In genomic region chr11:64037027-64037633, GRCh38 we compare ENCODE assay signal across 10 cellular contexts. TPM values are rescaled to one million over a fixed set of nuclear protein-coding genes. Genes with fewer than 3 reads are reported as not detected.
DNase-seq lines count a peak whose midpoint lies in the region; ATAC-seq, FAIRE-seq and TF ChIP-seq lines count a peak whose summit lies in the region.
"Had no signal": no experiment of that assay in that cellular context is flagged by ENCODE, and none has a peak within 500 bp of the region (broad histone marks: within the 10 kb centered on the region; RNA-seq: fewer than 3 reads in every experiment).

No MANE protein-coding gene starts in this region.

- no peaks in the 10 kb centered on the region for H3K36me3 Mint-ChIP-seq in neural progenitor cell
- H3K36me3 Mint-ChIP-seq: CD4-positive, alpha-beta memory T cell had no signal

- CTCF ChIA-PET in A549 (lab: Yijun Ruan, JAX) = interaction anchor here (0.5 to 11.5 kb wide), 11 partner anchors 11 to 133 kb away, joined by 3 to 174 read pairs (median 3); no protein-coding TSS in a partner anchor

- H3K4me2 ChIP-seq in A549 (peak overlapping the region; percentile 100; the same call in 2 of the 3 replicates), neural progenitor cell (peak overlapping the region; percentile 97)

- peak overlapping the region; percentile 74 for H3K4me3 Mint-ChIP-seq in neural progenitor cell

- H3K9me3 ChIP-seq in A549 = no peaks in the 10 kb centered on the region
- H3K9me3 ChIP-seq in HUES48 (ENCODE audit: control insufficient read depth, insufficient read depth, low read length) = no peaks in the 10 kb centered on the region
- H3K9me3 ChIP-seq in endocrine pancreas (ENCODE audit: control insufficient read depth, low read length) = no peaks in the 10 kb centered on the region
- H3K9me3 ChIP-seq in neural progenitor cell (ENCODE audit: low read depth) = no peaks in the 10 kb centered on the region

- DNase-seq in A549 (ENCODE audit: low read depth in 1 of 2, low spot score in 1 of 2) (no peak), neural progenitor cell (ENCODE audit: low spot score) (peak; percentile 38), medulla oblongata (ENCODE audit: extremely low spot score) (no peak), D721Med (ENCODE audit: insufficient read length, low spot score) (no peak), OCI-M1 (lab: John Stamatoyannopoulos, UW) (no peak)
- DNase-seq: CD4-positive, alpha-beta memory T cell had no signal

- POLR2A ChIA-PET in A549 (lab: Yijun Ruan, JAX) = no interaction called here

- WGBS in A549 (ENCODE audit: missing lambda C conversion rate) = 62% methylated on average over 19 of the region's 23 CpGs

- no peak overlapping the region for H2AFZ ChIP-seq in neural progenitor cell (replicated peaks)

- peaks cover 14% of the 10 kb centered on the region for H3K4me1 ChIP-seq in A549
- H3K4me1 ChIP-seq in HUES48 (ENCODE audit: control insufficient read depth, insufficient read depth, low read length) = 0 out of 2 replicates have a peak, but pooled peaks cover 11% of the 10 kb centered on the region
- H3K4me1 ChIP-seq in endocrine pancreas (ENCODE audit: control insufficient read depth, insufficient read depth, low read length) = no peaks in the 10 kb centered on the region
- H3K4me1 ChIP-seq in neural progenitor cell = peaks cover 27% of the 10 kb centered on the region

- H4K20me1 ChIP-seq in neural progenitor cell (ENCODE audit: low read depth) = peaks cover 49% of the 10 kb centered on the region

- peaks cover 35% of the 10 kb centered on the region for H3K4me1 Mint-ChIP-seq in neural progenitor cell

- no peak overlapping the region for H3K9ac ChIP-seq in HUES48 (ENCODE audit: low read depth, low read length)
- H3K9ac ChIP-seq in endocrine pancreas (ENCODE audit: control insufficient read depth, insufficient read depth, low read length) = peak overlapping the region; percentile 54
- no peak overlapping the region for H3K9ac ChIP-seq in neural progenitor cell

- TF ChIP-seq POLR2A in A549 (IDR thresholded peaks at IDR 0.05; ENCODE audit: low read length) = no peak

- H3K79me2 ChIP-seq in neural progenitor cell (ENCODE audit: low read depth) = no peaks in the 10 kb centered on the region

- FAIRE-seq in A549 (lab: Jason Lieb, UNC) (no peak), D721Med (lab: Jason Lieb, UNC) (no peak)

- no peaks in the 10 kb centered on the region for H3K9me3 Mint-ChIP-seq in neural progenitor cell

- TF ChIP-seq RAD21 in A549 (conservative IDR thresholded peaks at IDR 0.05 in 1 of 2, IDR thresholded peaks at IDR 0.05 in 1 of 2) = no peak

- H3K4me3 ChIP-seq in A549 (no peak overlapping the region), HUES48 (ENCODE audit: low read depth, low read length) (peak overlapping the region; percentile 57), endocrine pancreas (ENCODE audit: control insufficient read depth, insufficient read depth, low read length) (no peak overlapping the region), neural progenitor cell (peak overlapping the region; percentile 62)

- peaks cover 13% of the 10 kb centered on the region for H3K27me3 Mint-ChIP-seq in neural progenitor cell (ENCODE audit: insufficient read depth, low read depth)

- no peaks in the 10 kb centered on the region for H3K36me3 ChIP-seq in HUES48 (ENCODE audit: control insufficient read depth, insufficient read depth, low read length)
- H3K36me3 ChIP-seq in endocrine pancreas (ENCODE audit: control insufficient read depth, insufficient read depth, low read length) = no peaks in the 10 kb centered on the region
- no peaks in the 10 kb centered on the region for H3K36me3 ChIP-seq in neural progenitor cell
- H3K36me3 ChIP-seq: WERI-Rb-1 had no signal

- H3K27me3 ChIP-seq in HUES48 (ENCODE audit: control insufficient read depth, insufficient read depth, low read length) = peaks cover 89% of the 10 kb centered on the region
- H3K27me3 ChIP-seq in endocrine pancreas (ENCODE audit: control insufficient read depth, insufficient read depth, low read length) = no peaks in the 10 kb centered on the region
- peaks cover 85% of the 10 kb centered on the region for H3K27me3 ChIP-seq in neural progenitor cell

- H3F3A ChIP-seq in neural progenitor cell (ENCODE audit: low read depth) = peaks cover 26% of the 10 kb centered on the region

- no peak for TF ChIP-seq CTCF in A549 (IDR thresholded peaks at IDR 0.05)
- TF ChIP-seq CTCF in neural progenitor cell (IDR thresholded peaks at IDR 0.05) = no peak
- TF ChIP-seq CTCF in D721Med (IDR thresholded peaks at IDR 0.05; ENCODE audit: insufficient read depth, missing control alignments) = no peak

- no peak overlapping the region for H3K27ac Mint-ChIP-seq in neural progenitor cell
- H3K27ac Mint-ChIP-seq: CD4-positive, alpha-beta memory T cell had no signal

- ATAC-seq in A549 (peak; percentile 3 to 14; a peak in 3 of 6 replicates), GM21825 (IDR thresholded peaks at IDR 0.05; ENCODE audit: unreplicated experiment) (no peak)

- TF ChIP-seq EP300 in A549 (IDR thresholded peaks at IDR 0.05) = no peak

- H3K27ac ChIP-seq in A549 (no peak overlapping the region), HUES48 (ENCODE audit: low read depth, low read length) (no peak overlapping the region), neural progenitor cell (no peak overlapping the region)

TF ChIP-seq in A549, 52 proteins besides CTCF, POLR2A, EP300 and RAD21:
- TF ChIP-seq USF2 (IDR thresholded peaks at IDR 0.05) (no peak), HOXB5 (CRISPR knock-in tag; IDR thresholded peaks at IDR 0.05) (no peak), GATA3 (IDR thresholded peaks at IDR 0.05; ENCODE audit: borderline replicate concordance) (no peak), MAZ (IDR thresholded peaks at IDR 0.05; ENCODE audit: borderline replicate concordance, low read depth, low read length) (no peak), ELK1 (IDR thresholded peaks at IDR 0.05; ENCODE audit: low read depth, low read length) (no peak), E2F6 (IDR thresholded peaks at IDR 0.05; ENCODE audit: borderline replicate concordance, low read depth) (no peak), CBX8 (IDR thresholded peaks at IDR 0.05) (no peak), HOXA7 (CRISPR knock-in tag; IDR thresholded peaks at IDR 0.05) (no peak)
TF ChIP-seq in A549: peak in this region for 0.

RNA-seq across cellular contexts. Expression of gene FLRT1, which starts 1.4 kb away (rescaled TPM):
- 0.28 and 0.31 TPM in 2 replicates for polyA plus RNA-seq in A549 (2011; rRNA removed)
- polyA plus RNA-seq in A549 (2012; cell fraction: cytosol; rRNA removed) = 0.08 and 0.10 TPM in 2 replicates
- 0.02 and 0.10 TPM in 2 replicates for polyA plus RNA-seq in A549 (2012; cell fraction: nucleus; rRNA removed)
- polyA plus RNA-seq in A549 (2017; fragmentation: RNase III; extraction: RNeasy Plus Mini Kit Qiagen cat#74134 plus additional on column Dnase treatment) = 0.07 to 0.13 TPM (median 0.10 TPM) in 3 replicates
- 0.58 and 0.73 TPM in 2 replicates for polyA minus RNA-seq in A549 (2011; rRNA and poly(A)+ RNA removed)
- total RNA-seq in neural progenitor cell (ENCODE audit: low replicate concordance) = 0.11 and 0.12 TPM in 2 replicates
- total RNA-seq: CD4-positive, alpha-beta memory T cell had no signal
- polyA plus RNA-seq: CD4-positive, alpha-beta memory T cell had no signal

RNA-seq across cellular contexts. Expression of gene OTUB1, which starts 50.9 kb away (rescaled TPM):
- polyA plus RNA-seq in A549 (2011; rRNA removed) (109 and 113 TPM in 2 replicates), A549 (2017; fragmentation: RNase III; extraction: RNeasy Plus Mini Kit Qiagen cat#74134 plus additional on column Dnase treatment) (94.0 to 97.4 TPM (median 95.8 TPM) in 3 replicates)
- 235 and 277 TPM in 2 replicates for polyA plus RNA-seq in A549 (2012; cell fraction: cytosol; rRNA removed)
- polyA plus RNA-seq in A549 (2012; cell fraction: nucleus; rRNA removed) = 475 and 538 TPM in 2 replicates
- polyA minus RNA-seq in A549 (2011; rRNA and poly(A)+ RNA removed) = 88.6 and 93.5 TPM in 2 replicates
- total RNA-seq in neural progenitor cell (ENCODE audit: low replicate concordance) = 51.3 and 84.8 TPM in 2 replicates

Comparison
In these comparisons a context has a peak if more than half of its experiments do, and no peak if none do; other contexts are left out.
1. H3K4me3 ChIP-seq: peak in HUES48 (single experiment) and neural progenitor cell (single experiment); none in A549 (single experiment) and endocrine pancreas (single experiment).